Comparison of ENCODE assay signal across 1 cellular context in the genomic region with DNA sequence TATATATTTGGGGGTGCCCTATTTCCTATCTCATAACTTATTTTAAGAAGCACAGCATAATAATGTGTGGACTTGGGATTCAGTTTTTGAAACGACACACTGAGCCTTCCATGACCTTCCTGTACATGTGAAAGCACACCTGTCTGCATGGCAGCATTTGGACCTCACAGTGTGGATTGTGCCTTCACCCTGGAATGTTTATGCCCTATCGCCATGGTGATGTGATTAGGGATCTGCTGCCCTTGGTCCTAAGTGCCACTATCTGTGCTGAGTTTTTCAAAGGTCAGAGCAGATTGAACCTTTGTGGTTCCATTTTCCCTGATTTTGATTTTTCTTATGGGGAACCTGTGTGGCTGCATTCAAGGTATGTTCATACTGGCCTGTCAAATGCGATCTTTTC. TPM values are rescaled to one million over a fixed set of nuclear protein-coding genes. Genes with fewer than 3 reads are reported as not detected.
"Had no signal": no experiment of that assay in that cellular context is flagged by ENCODE, and none has a peak within 500 bp of the region (broad histone marks: within the 10 kb centered on the region; RNA-seq: fewer than 3 reads in every experiment).

No MANE protein-coding gene starts in this region.

RNA-seq across cellular contexts. Expression of a gene that starts 56.1 kb away (rescaled TPM):
- total RNA-seq: OCI-LY7 had no signal
